Comparison of ENCODE assay signal across 26 cellular contexts in the genomic region with DNA sequence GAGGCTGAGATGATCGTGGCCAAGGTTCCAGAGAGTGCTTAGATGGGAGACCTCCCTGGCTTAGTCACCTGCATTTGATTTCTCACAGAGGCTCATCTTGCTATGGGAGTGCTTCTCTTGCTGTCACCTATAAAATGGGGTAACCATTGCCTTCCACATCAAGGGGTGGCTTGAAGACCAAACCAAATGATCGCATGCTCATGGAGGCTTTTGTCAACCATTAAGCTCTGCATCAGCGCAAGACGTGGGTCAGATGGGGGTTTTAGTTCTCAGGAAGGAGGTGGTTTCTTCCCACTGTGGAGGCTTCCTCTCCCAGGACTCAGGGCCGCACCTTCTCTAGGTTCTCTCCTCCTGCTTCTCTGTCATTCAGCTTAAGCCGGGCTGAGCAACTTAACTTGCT. TPM values are rescaled to one million over a fixed set of nuclear protein-coding genes. Genes with fewer than 3 reads are reported as not detected.
"Had no signal": no experiment of that assay in that cellular context is flagged by ENCODE, and none has a peak within 500 bp of the region (broad histone marks: within the 10 kb centered on the region; RNA-seq: fewer than 3 reads in every experiment).

No MANE protein-coding gene starts in this region.

- H3K36me3 Mint-ChIP-seq: T-cell had no signal

- H3K36me3 ChIP-seq: SJCRH30 had no signal

- ATAC-seq: Panc1, Right ventricle myocardium inferior, SK-N-SH treated with all-trans-retinoic acid at 6 μM for 48 hours, T-cell had no signal

- H2AFZ ChIP-seq: PC-9 had no signal

- H3K4me2 ChIP-seq: PC-9 had no signal

- H3K4me3 ChIP-seq: PC-9, SJCRH30, SK-N-MC had no signal

- H3K9me3 Mint-ChIP-seq: T-cell had no signal

- H3K27ac ChIP-seq: PC-9, RWPE1, SJCRH30, SK-N-MC had no signal

- H3K4me1 Mint-ChIP-seq: T-cell had no signal

- DNase-seq: MM.1S, MV-4-11, NCI-H1092, NCI-H1105, NCI-H1417 treated with DMSO at 0.1 percent for 48 hours, NCI-H1694 treated with DMSO at 0.1 percent for 48 hours, NCI-H2029, NCI-H2081, NCI-H2227 treated with DMSO at 0.1 percent for 48 hours, NCI-H345, NCI-H446, NCI-H510A treated with DMSO at 0.1 percent for 48 hours, NCI-H526 treated with DMSO at 0.1 percent for 48 hours, NCI-H774, PC-9, SHP77, SIG-M5, SJCRH30, T-cell had no signal

- H3K27ac Mint-ChIP-seq: T-cell had no signal

- H3K4me3 Mint-ChIP-seq: T-cell had no signal

- H3K4me1 ChIP-seq: SJCRH30 had no signal

- H3K9me3 ChIP-seq: SJCRH30 had no signal

RNA-seq across cellular contexts. Expression of a gene that starts 27.4 kb away (rescaled TPM):
- total RNA-seq: OCI-LY7, Right ventricle myocardium inferior, SJCRH30 had no signal

RNA-seq across cellular contexts. Expression of a gene that starts 56.8 kb away (rescaled TPM):
- total RNA-seq: NCI-H460, OCI-LY7, PC-9, SJCRH30 had no signal
